Comparison of ENCODE assay signal across 10 cellular contexts in genomic region chrX:78555401-78555980, GRCh38.
A peak's percentile ranks its signal among the peaks of the same experiment; 100 is the strongest.
DNase-seq lines count a peak whose midpoint lies in the region; ATAC-seq, FAIRE-seq and TF ChIP-seq lines count a peak whose summit lies in the region.
"Had no signal": no experiment of that assay in that cellular context is flagged by ENCODE, and none has a peak within 500 bp of the region (broad histone marks: within the 10 kb centered on the region; RNA-seq: fewer than 3 reads in every experiment).

No MANE protein-coding gene starts in this region.

- TF ChIP-seq POLR2A in breast epithelium (IDR thresholded peaks at IDR 0.05) = no peak
- TF ChIP-seq POLR2A in tibial nerve (IDR thresholded peaks at IDR 0.05) = no peak
- TF ChIP-seq POLR2A in suprapubic skin (IDR thresholded peaks at IDR 0.05) = no peak
- TF ChIP-seq POLR2A in erythroblast (IDR thresholded peaks at IDR 0.05; ENCODE audit: low read length) = no peak

- no peak overlapping the region for H3K4me3 Mint-ChIP-seq in MCF 10A (ENCODE audit: unreplicated experiment)

- H3K36me3 Mint-ChIP-seq in MCF 10A (ENCODE audit: insufficient read depth, unreplicated experiment) = no peaks in the 10 kb centered on the region

- DNase-seq in MCF 10A (ENCODE audit: unreplicated experiment) (peak; percentile 1), breast epithelium (ENCODE audit: low spot score in 2 of 2) (no peak), RCC 7860 (ENCODE audit: low spot score) (peak; percentile 14), foreskin fibroblast (no peak), tibial nerve (ENCODE audit: low spot score in 2 of 2) (no peak), suprapubic skin (ENCODE audit: low spot score in 2 of 2) (no peak), erythroblast (lab: John Stamatoyannopoulos, UW) (no peak)
- DNase-seq: DMS79 treated with DMSO at 0.1 percent for 48 hours, substantia nigra had no signal

- H3K27me3 ChIP-seq in breast epithelium = no peaks in the 10 kb centered on the region
- no peaks in the 10 kb centered on the region for H3K27me3 ChIP-seq in tibial nerve
- no peaks in the 10 kb centered on the region for H3K27me3 ChIP-seq in suprapubic skin

- H3K4me1 Mint-ChIP-seq in MCF 10A (ENCODE audit: insufficient read depth, unreplicated experiment) = no peaks in the 10 kb centered on the region

- H3K4me3 ChIP-seq in breast epithelium (no peak overlapping the region), foreskin fibroblast (ENCODE audit: low read depth in 1 of 2, low read length in 2 of 2) (no peak overlapping the region), tibial nerve (no peak overlapping the region), suprapubic skin (no peak overlapping the region)

- no peaks in the 10 kb centered on the region for H3K27me3 Mint-ChIP-seq in MCF 10A (ENCODE audit: insufficient read depth, unreplicated experiment)

- POLR2A ChIA-PET in MCF 10A (lab: Yijun Ruan, JAX) = interaction anchor here (1.3 to 1.5 kb wide), 2 partner anchors 526 to 858 kb away, joined by 3 to 6 read pairs; no protein-coding TSS in a partner anchor

- intact Hi-C loops in MCF 10A (cut with micrococcal nuclease) = loop anchor here (1.0 to 5.0 kb wide), 5 partner anchors 152 to 857 kb away; no protein-coding TSS in a partner anchor
- intact Hi-C loops in breast epithelium (cut with DNase I; ENCODE audit: low total_unique reads) = no loop called here

- no peaks in the 10 kb centered on the region for H3K9me3 ChIP-seq in breast epithelium
- no peaks in the 10 kb centered on the region for H3K9me3 ChIP-seq in tibial nerve
- no peaks in the 10 kb centered on the region for H3K9me3 ChIP-seq in suprapubic skin

- H3K27ac ChIP-seq in breast epithelium (no peak overlapping the region), tibial nerve (no peak overlapping the region), suprapubic skin (no peak overlapping the region)

- no peaks in the 10 kb centered on the region for H3K4me1 ChIP-seq in breast epithelium
- no peaks in the 10 kb centered on the region for H3K4me1 ChIP-seq in tibial nerve
- no peaks in the 10 kb centered on the region for H3K4me1 ChIP-seq in suprapubic skin

- H3K36me3 ChIP-seq in breast epithelium (no peaks in the 10 kb centered on the region), tibial nerve (no peaks in the 10 kb centered on the region), suprapubic skin (no peaks in the 10 kb centered on the region)

- BruUV-seq in MCF 10A (replicated peaks; lab: Mats Ljungman, UMichigan) = no TSS peak

- no peak for ATAC-seq in GM18498 (IDR thresholded peaks at IDR 0.05; ENCODE audit: unreplicated experiment)

- TF ChIP-seq EP300 in tibial nerve (IDR thresholded peaks at IDR 0.05) (no peak), suprapubic skin (IDR thresholded peaks at IDR 0.05) (no peak)

- TF ChIP-seq CTCF in MCF 10A (IDR thresholded peaks at IDR 0.05; ENCODE audit: unreplicated experiment) (peak; percentile 44), breast epithelium (IDR thresholded peaks at IDR 0.05) (peak in 1 of 3 donors; percentile 36), foreskin fibroblast (IDR thresholded peaks at IDR 0.05; ENCODE audit: low read depth, low read length) (peak; percentile 25), tibial nerve (IDR thresholded peaks at IDR 0.05) (peak in 4 of 5 experiments; percentile 33 to 60 (median 34)), suprapubic skin (IDR thresholded peaks at IDR 0.05) (no peak)

- CTCF ChIA-PET in MCF 10A (lab: Yijun Ruan, JAX) = interaction anchor here (0.6 to 3.4 kb wide), 20 partner anchors 9 to 868 kb away, joined by 3 to 20 read pairs (median 4); no protein-coding TSS in a partner anchor

- FAIRE-seq in RCC 7860 (lab: Jason Lieb, UNC) = peak; percentile 65

- peaks cover 12% of the 10 kb centered on the region for H3K9me3 Mint-ChIP-seq in MCF 10A (ENCODE audit: unreplicated experiment)

- H3K27ac Mint-ChIP-seq in MCF 10A (ENCODE audit: low read depth, unreplicated experiment) = no peak overlapping the region

- WGBS in tibial nerve, 2 donors = 36 to 37% methylated on average over 3 of the region's 3 CpGs
- WGBS in suprapubic skin = 38% methylated on average over 3 of the region's 3 CpGs

Comparison
In these comparisons a context has a peak if more than half of its experiments do, and no peak if none do; other contexts are left out.
1. DNase-seq: peak in MCF 10A (single experiment) and RCC 7860 (single experiment); none in breast epithelium (0 of 2), foreskin fibroblast (0 of 2), tibial nerve (0 of 2), suprapubic skin (0 of 2) and erythroblast (0 of 2).
2. CTCF ChIP-seq: peak in MCF 10A (single experiment), foreskin fibroblast (single experiment) and tibial nerve (4 of 5); none in suprapubic skin (0 of 2).